ENCODE assay signal across 8 cellular contexts in genomic region chr5:14946813-14947640, GRCh38.
DNase-seq lines count a peak whose midpoint lies in the region; ATAC-seq and TF ChIP-seq lines count a peak whose summit lies in the region.

No MANE protein-coding gene starts in this region.

- H3K79me1 ChIP-seq in mesendoderm (ENCODE audit: low read length): no peaks in the 10 kb centered on the region

- H2AK5ac ChIP-seq in mesendoderm (ENCODE audit: low read length): no peak overlapping the region

- no peaks in the 10 kb centered on the region for H3F3A ChIP-seq in OCI-LY1 (ENCODE audit: insufficient read depth, low read length)

- no peaks in the 10 kb centered on the region for H4K20me1 ChIP-seq in OCI-LY1 (ENCODE audit: insufficient read depth, low read length)

- H3K4me2 ChIP-seq in OCI-LY1 (ENCODE audit: low read length): no peak overlapping the region
- no peak overlapping the region for H3K4me2 ChIP-seq in mesendoderm (ENCODE audit: low read length)

- H3K4ac ChIP-seq in mesendoderm (ENCODE audit: low read depth, low read length): no peak overlapping the region

- no peak overlapping the region for H3K9ac ChIP-seq in OCI-LY1 (ENCODE audit: low read length)
- no peak overlapping the region for H3K9ac ChIP-seq in mesendoderm (ENCODE audit: low read length)

- no peak overlapping the region for H3K18ac ChIP-seq in mesendoderm (ENCODE audit: low read length)

- H3K79me2 ChIP-seq in OCI-LY1 (ENCODE audit: insufficient read depth, low read length) (no peaks in the 10 kb centered on the region), mesendoderm (ENCODE audit: control insufficient read depth, insufficient read depth, low read length) (no peaks in the 10 kb centered on the region)

- peak overlapping the region; percentile 39; the same call in 1 of the 2 replicates for H3K27ac ChIP-seq in C4-2B
- no peak overlapping the region for H3K27ac ChIP-seq in OCI-LY1 (ENCODE audit: low read depth, low read length, poor library complexity, severe bottlenecking)
- H3K27ac ChIP-seq in mesendoderm (ENCODE audit: low read depth, low read length): no peak overlapping the region

- in situ Hi-C loops in T47D (cut with HindIII; ENCODE audit: low pct_unique_long_range_greater_than_20kb, low sequenced_read_pairs): no loop called here

- H3K56ac ChIP-seq in mesendoderm (ENCODE audit: low read length): no peak overlapping the region

- ATAC-seq in GM18499 (IDR thresholded peaks at IDR 0.05; ENCODE audit: insufficient read depth, unreplicated experiment) (peak; percentile 57), HG03103 (IDR thresholded peaks at IDR 0.05; ENCODE audit: low read depth, unreplicated experiment) (peak; percentile 74)

- no peaks in the 10 kb centered on the region for H3K9me3 ChIP-seq in OCI-LY1 (ENCODE audit: low read length)

- DNase-seq in T47D (ENCODE audit: low read depth in 1 of 2, low spot score in 1 of 2) (peak; percentile 18 to 66), mesendoderm (peak; percentile 66), AG08396 (ENCODE audit: low spot score) (no peak), amniotic stem cell (lab: John Stamatoyannopoulos, UW) (no peak)

- no peak overlapping the region for H2BK15ac ChIP-seq in mesendoderm (replicated peaks; ENCODE audit: low read depth)

- H2BK5ac ChIP-seq in mesendoderm (ENCODE audit: low read length): no peak overlapping the region

- no peak overlapping the region for H4K8ac ChIP-seq in mesendoderm (ENCODE audit: low read depth, low read length)

- no peaks in the 10 kb centered on the region; the same call in 1 of the 2 replicates for H3K27me3 ChIP-seq in OCI-LY1 (ENCODE audit: insufficient read depth, low read length)
- H3K27me3 ChIP-seq in mesendoderm (ENCODE audit: insufficient read depth, low read length, poor library complexity): no peaks in the 10 kb centered on the region

- H3K4me1 ChIP-seq in OCI-LY1 (ENCODE audit: insufficient read depth, low read length, severe bottlenecking): no peaks in the 10 kb centered on the region
- H3K4me1 ChIP-seq in mesendoderm (ENCODE audit: control insufficient read depth, low read depth, low read length): no peaks in the 10 kb centered on the region

- no peak overlapping the region for H3K23ac ChIP-seq in mesendoderm (ENCODE audit: low read length)

- H2AFZ ChIP-seq in OCI-LY1 (ENCODE audit: low read length): no peak overlapping the region

- H4K5ac ChIP-seq in mesendoderm (ENCODE audit: low read length): no peak overlapping the region

- H3K4me3 ChIP-seq in OCI-LY1 (ENCODE audit: low read depth, low read length, poor library complexity, severe bottlenecking) (no peak overlapping the region), mesendoderm (ENCODE audit: low read length) (no peak overlapping the region)

- no CpG with 5 or more reads among the region's 4 CpGs for WGBS in mesendoderm (ENCODE audit: extremely low coverage, insufficient coverage, low lambda C conversion rate)

- peak overlapping the region; percentile 73 for H2BK120ac ChIP-seq in mesendoderm (ENCODE audit: low read depth, low read length)

- H3K36me3 ChIP-seq in OCI-LY1 (ENCODE audit: insufficient read depth, low read length) (no peaks in the 10 kb centered on the region), mesendoderm (ENCODE audit: control insufficient read depth, insufficient read depth, low read length) (no peaks in the 10 kb centered on the region)

- TF ChIP-seq CTCF in C4-2B (conservative IDR thresholded peaks at IDR 0.05) (peak; percentile 69), OCI-LY1 (IDR thresholded peaks at IDR 0.05; ENCODE audit: low read length) (peak; percentile 58; the same call in 1 of the 2 replicates)

- H3K9me2 ChIP-seq in OCI-LY1 (ENCODE audit: low read depth, low read length): no peaks in the 10 kb centered on the region

Comparison
In these comparisons a context has a peak if more than half of its experiments do, and no peak if none do; other contexts are left out.
1. DNase-seq: peak in T47D (2 of 2) and mesendoderm (single experiment); none in AG08396 (single experiment) and amniotic stem cell (single experiment).